In genomic region chr13:112058519-112058873, GRCh38 we compare ENCODE assay signal across 16 cellular contexts. TPM values are rescaled to one million over a fixed set of nuclear protein-coding genes. Genes with fewer than 3 reads are reported as not detected.
"Had no signal": no experiment of that assay in that cellular context is flagged by ENCODE, and none has a peak within 500 bp of the region (broad histone marks: within the 10 kb centered on the region; RNA-seq: fewer than 3 reads in every experiment).

No MANE protein-coding gene starts in this region.

- H3K27ac Mint-ChIP-seq: activated B cell treated with CpG ODN at 0.5 μM for 24 hours; activated naive CD4-positive, alpha-beta T cell treated with anti-CD3 and anti-CD28 coated beads, Interleukin-2, amount 50 U/mL, for 72 hours; T-helper 17 cell had no signal

- ATAC-seq: activated naive CD4-positive, alpha-beta T cell treated with anti-CD3 and anti-CD28 coated beads, Interleukin-2, amount 50 U/mL, for 72 hours; left cardiac atrium; T-helper 17 cell had no signal

- H3K9me3 Mint-ChIP-seq: activated B cell treated with CpG ODN at 0.5 μM for 24 hours had no signal

- H3K9me3 ChIP-seq: tibial artery had no signal

- H3K27ac ChIP-seq: brain microvascular endothelial cell, tibial artery had no signal

- DNase-seq: activated B cell treated with CpG ODN at 0.5 μM for 24 hours; activated CD4-positive, alpha-beta T cell treated with anti-CD3 and anti-CD28 coated beads, Interleukin-2, amount 10 ng/mL, durations not matched to agents 7 days and 5 days; activated CD8-positive, alpha-beta memory T cell treated with anti-CD3 and anti-CD28 coated beads for 24 hours; activated effector memory CD4-positive, alpha-beta T cell treated with anti-CD3 and anti-CD28 coated beads, Interleukin-2, amount 50 U/mL, for 16 hours; amniotic stem cell; brain microvascular endothelial cell; cerebellar nuclear complex; hippocampal formation; left cardiac atrium; midbrain; stimulated activated CD4-positive, alpha-beta T cell treated with anti-CD3 and anti-CD28 coated beads, Interleukin-15, amount 100 ng/mL, for 24 hours; T-helper 17 cell; tibial artery had no signal

- H3K4me3 Mint-ChIP-seq: activated B cell treated with CpG ODN at 0.5 μM for 24 hours, T-helper 17 cell had no signal

- H3K4me1 Mint-ChIP-seq: activated CD4-positive, alpha-beta T cell treated with anti-CD3 and anti-CD28 coated beads, Interleukin-2, amount 10 ng/mL, durations not matched to agents 7 days and 5 days had no signal

RNA-seq across cellular contexts. Expression of gene SOX1, which starts 8.5 kb away (rescaled TPM):
- total RNA-seq: activated B cell treated with CpG ODN at 0.5 μM for 24 hours; activated CD4-positive, alpha-beta T cell treated with anti-CD3 and anti-CD28 coated beads, Interleukin-2, amount 10 ng/mL, durations not matched to agents 7 days and 5 days; activated naive CD4-positive, alpha-beta T cell treated with anti-CD3 and anti-CD28 coated beads, Interleukin-2, amount 50 U/mL, for 72 hours; dermis blood vessel endothelial cell; left cardiac atrium; skeletal muscle tissue; T-helper 17 cell had no signal
